2 cellular contexts compared by ENCODE assay signal in genomic region chr6:132512342-132512637, GRCh38.
TF ChIP-seq lines count a peak whose summit lies in the region.

No MANE protein-coding gene starts in this region.

TF ChIP-seq in SK-N-SH, 30 proteins besides CTCF, POLR2A, EP300 and RAD21:
- TF ChIP-seq USF1 (IDR thresholded peaks at IDR 0.05; ENCODE audit: borderline replicate concordance, low read depth) (no peak), SIN3A (IDR thresholded peaks at IDR 0.05; ENCODE audit: borderline replicate concordance, low read depth, low read length) (no peak), ZBTB33 (IDR thresholded peaks at IDR 0.05; ENCODE audit: borderline replicate concordance, low read depth) (no peak), SMC3 (IDR thresholded peaks at IDR 0.05; ENCODE audit: low read depth, low read length) (no peak), PBX3 (IDR thresholded peaks at IDR 0.05) (no peak), RCOR1 (IDR thresholded peaks at IDR 0.05; ENCODE audit: low read length) (no peak), RFX5 (IDR thresholded peaks at IDR 0.05; ENCODE audit: low read length) (no peak)
TF ChIP-seq in SK-N-SH: peak in this region for 0.

TF ChIP-seq in SK-N-SH treated with all-trans-retinoic acid at 6 μM for 48 hours, 23 proteins besides CTCF, POLR2A, EP300 and RAD21:
- TF ChIP-seq PATZ1 (CRISPR knock-in tag; IDR thresholded peaks at IDR 0.05; ENCODE audit: borderline replicate concordance): no peak
- TF ChIP-seq CSDC2 (CRISPR knock-in tag; IDR thresholded peaks at IDR 0.05): no peak
- no peak for TF ChIP-seq ZFP30 (CRISPR knock-in tag; IDR thresholded peaks at IDR 0.05)
- no peak for TF ChIP-seq OSR1 (CRISPR knock-in tag; IDR thresholded peaks at IDR 0.05)
- TF ChIP-seq ZNF8 (CRISPR knock-in tag; IDR thresholded peaks at IDR 0.05): no peak
- no peak for TF ChIP-seq PPARA (CRISPR knock-in tag; IDR thresholded peaks at IDR 0.05; ENCODE audit: borderline replicate concordance)
